ENCODE assay signal across 1 cellular context in genomic region chr7:151209588-151209987, GRCh38.
TF ChIP-seq lines count a peak whose summit lies in the region.

No MANE protein-coding gene starts in this region.

TF ChIP-seq in K562, 482 proteins besides CTCF, POLR2A, EP300 and RAD21:
- TF ChIP-seq SUPT5H (IDR thresholded peaks at IDR 0.05) (0 out of 2 replicates have a peak, but pooled peaks have one; percentile 38), ZC3H8 (IDR thresholded peaks at IDR 0.05) (no peak)
